Comparison of ENCODE assay signal across 9 cellular contexts in genomic region chr3:186929676-186930075, GRCh38. TPM values are rescaled to one million over a fixed set of nuclear protein-coding genes. Genes with fewer than 3 reads are reported as not detected.
DNase-seq lines count a peak whose midpoint lies in the region; ATAC-seq, FAIRE-seq and TF ChIP-seq lines count a peak whose summit lies in the region.
"Had no signal": no experiment of that assay in that cellular context is flagged by ENCODE, and none has a peak within 500 bp of the region (broad histone marks: within the 10 kb centered on the region; RNA-seq: fewer than 3 reads in every experiment).

No MANE protein-coding gene starts in this region.

- H3K9me3 Mint-ChIP-seq in activated T-cell treated with anti-CD3 and anti-CD28 coated beads, Interleukin-2, amount 50 U/mL, for 4 hours: no peaks in the 10 kb centered on the region

- no peak for TF ChIP-seq CTCF in ascending aorta (IDR thresholded peaks at IDR 0.05)

- H3K4me1 Mint-ChIP-seq in activated T-cell treated with anti-CD3 and anti-CD28 coated beads, Interleukin-2, amount 50 U/mL, for 4 hours (ENCODE audit: low read depth): peaks cover 31% of the 10 kb centered on the region

- H3K4me1 ChIP-seq in ascending aorta: peaks cover 0 to 16% of the 10 kb centered on the region in 2 donors

- H3K4me3 Mint-ChIP-seq in activated T-cell treated with anti-CD3 and anti-CD28 coated beads, Interleukin-2, amount 50 U/mL, for 4 hours: peak overlapping the region; percentile 97

- no peak for DNase-seq in activated T-cell treated with anti-CD3 and anti-CD28 coated beads, Interleukin-2, amount 50 U/mL, for 4 hours
- DNase-seq in activated T-cell treated with anti-CD3 and anti-CD28 coated beads, Interleukin-2, amount 50 U/mL, for 48 hours: no peak
- DNase-seq in ascending aorta (ENCODE audit: low spot score in 2 of 2) (no peak), Ammon's horn (ENCODE audit: low spot score) (no peak), urothelium cell line (ENCODE audit: low spot score) (no peak)
- DNase-seq: NCI-H187 treated with DMSO at 0.1 percent for 48 hours had no signal

- H3K36me3 ChIP-seq in ascending aorta: peaks cover 0 to 10% of the 10 kb centered on the region in 2 donors

- ATAC-seq in activated T-cell treated with anti-CD3 and anti-CD28 coated beads, Interleukin-2, amount 50 U/mL, for 4 hours: no peak
- ATAC-seq in HG03039 (IDR thresholded peaks at IDR 0.05; ENCODE audit: unreplicated experiment): no peak

- no peak for FAIRE-seq in urothelium cell line (lab: Jason Lieb, UNC)

- peak overlapping the region; percentile 66 to 94 for H3K4me3 ChIP-seq in ascending aorta

- H3K9me3 ChIP-seq in ascending aorta: no peaks in the 10 kb centered on the region

- intact Hi-C loops in ascending aorta (cut with DNase I): loop anchor here (2.0 to 10.0 kb wide), 8 partner anchors 41 to 995 kb away; partner anchors contain the start of genes AHSG, EIF4A2, RFC4 and TRA2B

- peak overlapping the region; percentile 82 to 91 for H3K27ac ChIP-seq in ascending aorta
- H3K27ac ChIP-seq in layer of hippocampus (ENCODE audit: low read depth, low read length): peak overlapping the region; percentile 84
- H3K27ac ChIP-seq in temporal lobe (ENCODE audit: low read depth, low read length): peak overlapping the region; percentile 76

- no peaks in the 10 kb centered on the region for H3K27me3 Mint-ChIP-seq in activated T-cell treated with anti-CD3 and anti-CD28 coated beads, Interleukin-2, amount 50 U/mL, for 4 hours (ENCODE audit: low read depth)

- H3K27me3 ChIP-seq in ascending aorta (no peaks in the 10 kb centered on the region), layer of hippocampus (ENCODE audit: control insufficient read depth, insufficient read depth, low read length) (no peaks in the 10 kb centered on the region)

- H3K36me3 Mint-ChIP-seq in activated T-cell treated with anti-CD3 and anti-CD28 coated beads, Interleukin-2, amount 50 U/mL, for 4 hours (ENCODE audit: insufficient read depth): peaks cover 14% of the 10 kb centered on the region

RNA-seq across cellular contexts. Expression of gene ST6GAL1, which starts 0.7 kb away (rescaled TPM):
- 100 to 1,000 TPM; 105 to 116 (median 112) TPM for total RNA-seq in activated T-cell treated with anti-CD3 and anti-CD28 coated beads, Interleukin-2, amount 50 U/mL, for 4 hours
- total RNA-seq in ascending aorta (59.9 TPM), temporal lobe (48.4 TPM)
